ENCODE assay signal across 21 cellular contexts in the genomic region with DNA sequence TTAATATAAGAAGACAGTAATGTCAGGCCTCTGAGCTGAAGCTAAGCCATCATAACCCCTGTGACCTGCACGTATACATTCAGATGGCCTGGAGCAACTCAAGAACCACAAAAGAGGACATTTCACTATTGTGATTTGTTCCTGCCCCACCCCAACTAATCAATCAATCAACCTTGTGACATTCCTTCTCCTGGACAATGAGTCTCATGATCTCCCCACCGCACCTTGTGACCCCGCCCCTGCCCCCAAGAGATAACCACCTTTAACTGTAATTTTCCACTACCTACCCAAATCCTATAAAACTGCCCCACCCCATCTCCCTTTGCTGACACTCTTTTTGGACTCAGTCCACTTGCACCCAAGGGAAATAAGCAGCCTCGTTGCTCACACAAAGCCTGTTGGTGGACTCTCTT. TPM values are rescaled to one million over a fixed set of nuclear protein-coding genes. Genes with fewer than 3 reads are reported as not detected.
DNase-seq lines count a peak whose midpoint lies in the region; ATAC-seq, FAIRE-seq and TF ChIP-seq lines count a peak whose summit lies in the region.
"Had no signal": no experiment of that assay in that cellular context is flagged by ENCODE, and none has a peak within 500 bp of the region (broad histone marks: within the 10 kb centered on the region; RNA-seq: fewer than 3 reads in every experiment).

No MANE protein-coding gene starts in this region.

- no peak overlapping the region for H3K4me3 Mint-ChIP-seq in glutamatergic neuron (ENCODE audit: unreplicated experiment)
- H3K4me3 Mint-ChIP-seq: CD4-positive, alpha-beta memory T cell had no signal

- CTCF ChIA-PET in A549 (lab: Yijun Ruan, JAX): no interaction called here

- TF ChIP-seq POLR2A in A549 (IDR thresholded peaks at IDR 0.05; ENCODE audit: low read length) (no peak), NB4 (IDR thresholded peaks at IDR 0.05; ENCODE audit: extremely low read depth, insufficient read length) (no peak), prostate gland (IDR thresholded peaks at IDR 0.05) (no peak)

- H3K27ac ChIP-seq in A549: peak overlapping the region; percentile 84 to 87
- peak overlapping the region; percentile 89 for H3K27ac ChIP-seq in WERI-Rb-1
- H3K27ac ChIP-seq in prostate gland: no peak overlapping the region
- H3K27ac ChIP-seq: gastroesophageal sphincter, left ventricle myocardium inferior, ovary had no signal

- no peaks in the 10 kb centered on the region for H3K27me3 ChIP-seq in WERI-Rb-1 (ENCODE audit: insufficient read depth, low read depth, severe bottlenecking)
- H3K27me3 ChIP-seq in prostate gland (replicated peaks; ENCODE audit: insufficient read depth): no peaks in the 10 kb centered on the region
- H3K27me3 ChIP-seq: ovary had no signal

- H3K36me3 ChIP-seq in WERI-Rb-1: no peaks in the 10 kb centered on the region
- H3K36me3 ChIP-seq in prostate gland: no peaks in the 10 kb centered on the region
- H3K36me3 ChIP-seq: gastroesophageal sphincter, left ventricle myocardium inferior, ovary had no signal

- no peaks in the 10 kb centered on the region for H3K9me3 Mint-ChIP-seq in glutamatergic neuron (ENCODE audit: unreplicated experiment)
- H3K9me3 Mint-ChIP-seq: activated naive CD4-positive, alpha-beta T cell treated with anti-CD3 and anti-CD28 coated beads, Interleukin-2, amount 50 U/mL, for 72 hours had no signal

- POLR2A ChIA-PET in A549 (lab: Yijun Ruan, JAX): interaction anchor here (1.2 kb wide), 1 partner anchor 46 kb away, joined by 4 read pairs; the partner anchor contains the start of gene TNFSF9

- WGBS in A549 (ENCODE audit: missing lambda C conversion rate): 53% methylated on average over 4 of the region's 4 CpGs
- 68% methylated on average over 4 of the region's 4 CpGs for WGBS in prostate gland

- peaks cover 47% of the 10 kb centered on the region for H3K4me1 ChIP-seq in A549
- H3K4me1 ChIP-seq in prostate gland (replicated peaks): no peaks in the 10 kb centered on the region
- H3K4me1 ChIP-seq: gastroesophageal sphincter, left ventricle myocardium inferior had no signal

- H3K27ac Mint-ChIP-seq in glutamatergic neuron (ENCODE audit: unreplicated experiment): no peak overlapping the region
- H3K27ac Mint-ChIP-seq: activated naive CD4-positive, alpha-beta T cell treated with anti-CD3 and anti-CD28 coated beads, Interleukin-2, amount 50 U/mL, for 72 hours; CD4-positive, alpha-beta memory T cell had no signal

- H3K36me3 Mint-ChIP-seq in glutamatergic neuron (ENCODE audit: unreplicated experiment): peaks cover 5% of the 10 kb centered on the region
- H3K36me3 Mint-ChIP-seq: activated naive CD4-positive, alpha-beta T cell treated with anti-CD3 and anti-CD28 coated beads, Interleukin-2, amount 50 U/mL, for 72 hours; CD4-positive, alpha-beta memory T cell had no signal

- peak overlapping the region; percentile 59 for H3K4me2 ChIP-seq in A549
- H3K4me2 ChIP-seq: SK-N-SH had no signal

- no peak for FAIRE-seq in A549 (lab: Jason Lieb, UNC)
- FAIRE-seq: colon had no signal

- no peak for TF ChIP-seq CTCF in A549 (IDR thresholded peaks at IDR 0.05)
- no peak for TF ChIP-seq CTCF in NB4 (IDR thresholded peaks at IDR 0.05; ENCODE audit: low read depth, low read length)
- TF ChIP-seq CTCF in WERI-Rb-1 (IDR thresholded peaks at IDR 0.05; ENCODE audit: low read depth, low read length): no peak
- no peak for TF ChIP-seq CTCF in prostate gland (IDR thresholded peaks at IDR 0.05)
- TF ChIP-seq CTCF in glutamatergic neuron (IDR thresholded peaks at IDR 0.05; ENCODE audit: partially characterized antibody, unreplicated experiment): no peak

- no peak for ATAC-seq in A549
- peak; percentile 3 for ATAC-seq in GM19452 (IDR thresholded peaks at IDR 0.05; ENCODE audit: unreplicated experiment)
- ATAC-seq: gastroesophageal sphincter, sciatic nerve had no signal

- intact Hi-C loops in prostate gland (cut with DNase I): no loop called here

- DNase-seq in A549 (ENCODE audit: low read depth in 1 of 2, low spot score in 1 of 2): peak in 1 of 2 experiments; percentile 42
- peak; percentile 38 for DNase-seq in NB4 (ENCODE audit: low read depth)
- DNase-seq in WERI-Rb-1: no peak
- no peak for DNase-seq in HK-2 (ENCODE audit: unreplicated experiment)
- no peak for DNase-seq in prostate gland (ENCODE audit: low spot score)
- DNase-seq in glutamatergic neuron: no peak
- no peak for DNase-seq in NCI-H2171 treated with DMSO at 0.1 percent for 48 hours (lab: John Stamatoyannopoulos, UW)
- DNase-seq: activated CD4-positive, alpha-beta T cell treated with anti-CD3 and anti-CD28 coated beads, Interleukin-2, amount 50 U/mL, for 4 hours; CD4-positive, alpha-beta memory T cell; EL; left ventricle myocardium inferior; NCI-H146; NCI-H226; ovary; SK-N-SH; stimulated activated CD4-positive, alpha-beta T cell treated with anti-CD3 and anti-CD28 coated beads, Interleukin-1b, Interleukin-23, amount 100 ng/mL, for 48 hours had no signal

- H3K4me1 Mint-ChIP-seq in glutamatergic neuron (ENCODE audit: low read depth, unreplicated experiment): no peaks in the 10 kb centered on the region

- no peaks in the 10 kb centered on the region for H3K9me3 ChIP-seq in A549
- peaks cover 8% of the 10 kb centered on the region for H3K9me3 ChIP-seq in WERI-Rb-1 (ENCODE audit: severe bottlenecking)
- no peaks in the 10 kb centered on the region for H3K9me3 ChIP-seq in prostate gland
- H3K9me3 ChIP-seq: SK-N-SH had no signal

- no peak for TF ChIP-seq EP300 in A549 (IDR thresholded peaks at IDR 0.05)

- TF ChIP-seq RAD21 in A549 (conservative IDR thresholded peaks at IDR 0.05 in 1 of 2, IDR thresholded peaks at IDR 0.05 in 1 of 2): no peak

- no peaks in the 10 kb centered on the region for H3K27me3 Mint-ChIP-seq in glutamatergic neuron (ENCODE audit: unreplicated experiment)

- H3K4me3 ChIP-seq in A549: no peak overlapping the region
- peak overlapping the region; percentile 32 for H3K4me3 ChIP-seq in NB4 (ENCODE audit: low read depth, low read length)
- H3K4me3 ChIP-seq in WERI-Rb-1 (ENCODE audit: low read depth, low read length): no peak overlapping the region
- no peak overlapping the region for H3K4me3 ChIP-seq in prostate gland
- H3K4me3 ChIP-seq: gastroesophageal sphincter, left ventricle myocardium inferior, ovary had no signal

TF ChIP-seq in A549, 52 proteins besides CTCF, POLR2A, EP300 and RAD21:
- TF ChIP-seq KDM5A (IDR thresholded peaks at IDR 0.05): no peak
- TF ChIP-seq CHD2 (IDR thresholded peaks at IDR 0.05; ENCODE audit: low read length, partially characterized antibody): no peak
- TF ChIP-seq ZC3H11A (IDR thresholded peaks at IDR 0.05): no peak
- TF ChIP-seq HES2 (IDR thresholded peaks at IDR 0.05): no peak
- TF ChIP-seq JUNB (IDR thresholded peaks at IDR 0.05): no peak
- TF ChIP-seq ZNF302 (CRISPR knock-in tag; IDR thresholded peaks at IDR 0.05): no peak
- TF ChIP-seq HEYL (CRISPR knock-in tag; IDR thresholded peaks at IDR 0.05): no peak
- TF ChIP-seq, protein P1, sequence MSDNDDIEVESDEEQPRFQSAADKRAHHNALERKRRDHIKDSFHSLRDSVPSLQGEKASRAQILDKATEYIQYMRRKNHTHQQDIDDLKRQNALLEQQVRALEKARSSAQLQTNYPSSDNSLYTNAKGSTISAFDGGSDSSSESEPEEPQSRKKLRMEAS (IDR thresholded peaks at IDR 0.05): no peak
- TF ChIP-seq GATA3 (IDR thresholded peaks at IDR 0.05; ENCODE audit: borderline replicate concordance): no peak
- no peak for TF ChIP-seq ELK1 (IDR thresholded peaks at IDR 0.05; ENCODE audit: low read depth, low read length)
- TF ChIP-seq BHLHE40 (IDR thresholded peaks at IDR 0.05; ENCODE audit: low read depth, low read length): no peak
- TF ChIP-seq SREBF2 (IDR thresholded peaks at IDR 0.05): no peak
- TF ChIP-seq EHF (CRISPR knock-in tag; IDR thresholded peaks at IDR 0.05): no peak

RNA-seq across cellular contexts. Expression of gene CD70, which starts 14.1 kb away (rescaled TPM):
- polyA plus RNA-seq in A549 (2011; rRNA removed) (7.7 and 10.0 TPM in 2 replicates), A549 (2017; fragmentation: RNase III; extraction: RNeasy Plus Mini Kit Qiagen cat#74134 plus additional on column Dnase treatment) (25.0 to 43.3 TPM (median 35.7 TPM) in 3 replicates)
- polyA plus RNA-seq in A549 (2012; cell fraction: cytosol; rRNA removed): 19.2 and 29.9 TPM in 2 replicates
- 27.0 and 38.1 TPM in 2 replicates for polyA plus RNA-seq in A549 (2012; cell fraction: nucleus; rRNA removed)
- polyA minus RNA-seq in A549 (2011; rRNA and poly(A)+ RNA removed): 4.9 and 5.6 TPM in 2 replicates
- total RNA-seq in prostate gland (not detected), glutamatergic neuron (ENCODE audit: unreplicated experiment) (4.7 TPM)
- total RNA-seq: left ventricle myocardium inferior, sciatic nerve had no signal
- polyA plus RNA-seq: ovary had no signal

RNA-seq across cellular contexts. Expression of gene TNFSF9, which starts 46.0 kb away (rescaled TPM):
- 5.4 and 6.3 TPM in 2 replicates for polyA plus RNA-seq in A549 (2011; rRNA removed)
- 7.6 and 11.7 TPM in 2 replicates for polyA plus RNA-seq in A549 (2012; cell fraction: cytosol; rRNA removed)
- polyA plus RNA-seq in A549 (2012; cell fraction: nucleus; rRNA removed): 10.4 and 15.2 TPM in 2 replicates
- 11.1 to 16.7 TPM (median 15.9 TPM) in 3 replicates for polyA plus RNA-seq in A549 (2017; fragmentation: RNase III; extraction: RNeasy Plus Mini Kit Qiagen cat#74134 plus additional on column Dnase treatment)
- 1.9 and 2.6 TPM in 2 replicates for polyA minus RNA-seq in A549 (2011; rRNA and poly(A)+ RNA removed)
- total RNA-seq in prostate gland: 1 to 10 TPM in 1 of 2 donors, not detected in 1; 4.5 TPM
- total RNA-seq in glutamatergic neuron (ENCODE audit: unreplicated experiment): 6.9 TPM

Comparison
In these comparisons a context has a peak if more than half of its experiments do, and no peak if none do; other contexts are left out.
1. H3K27ac ChIP-seq: peak in A549 (2 of 2) and WERI-Rb-1 (single experiment); none in prostate gland (0 of 2).